ENCODE assay signal across 18 cellular contexts in the genomic region with DNA sequence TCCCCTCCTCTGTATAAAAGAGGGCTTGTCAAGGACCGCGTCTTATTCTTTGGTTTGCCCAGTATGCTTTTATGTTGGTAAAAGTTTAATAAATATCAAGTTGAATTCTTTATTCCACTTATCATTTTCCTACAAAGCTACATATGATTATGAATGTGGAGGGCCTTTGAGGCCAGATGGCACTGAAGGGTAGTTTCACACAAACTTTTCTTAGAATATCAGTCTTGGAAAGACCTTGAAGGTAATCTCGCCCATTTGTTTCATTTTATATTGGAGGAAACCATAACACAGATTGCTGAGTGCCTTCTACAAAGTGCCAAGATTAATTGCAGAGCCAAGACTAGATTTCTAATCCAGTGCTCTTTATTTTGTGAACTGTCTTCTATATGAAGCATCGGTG. TPM values are rescaled to one million over a fixed set of nuclear protein-coding genes. Genes with fewer than 3 reads are reported as not detected.
DNase-seq lines count a peak whose midpoint lies in the region; ATAC-seq, FAIRE-seq and TF ChIP-seq lines count a peak whose summit lies in the region.
"Had no signal": no experiment of that assay in that cellular context is flagged by ENCODE, and none has a peak within 500 bp of the region (broad histone marks: within the 10 kb centered on the region; RNA-seq: fewer than 3 reads in every experiment).

No MANE protein-coding gene starts in this region.

- H3K27ac Mint-ChIP-seq in brain: peak overlapping the region in 3 of 5 experiments; percentile 18 to 56 (median 56)
- H3K27ac Mint-ChIP-seq: HFFc6 had no signal

- H3K4me1 Mint-ChIP-seq in brain: peaks cover 59% of the 10 kb centered on the region

- no peak for DNase-seq in right atrium auricular region (ENCODE audit: low spot score)
- no peak for DNase-seq in Right ventricle myocardium superior
- peak in 2 of 6 donors; percentile 65 for DNase-seq in pancreas
- DNase-seq in GM03348 (ENCODE audit: low spot score): no peak
- DNase-seq in amniotic stem cell (lab: John Stamatoyannopoulos, UW): no peak
- DNase-seq: CD8-positive, alpha-beta memory T cell; DMS 273 treated with DMSO at 0.1 percent for 48 hours; HFFc6; NCI-H1436 treated with DMSO at 0.1 percent for 48 hours; NCI-H2081 treated with DMSO at 0.1 percent for 48 hours; NCI-H2227 treated with DMSO at 0.1 percent for 48 hours; NCI-H526 treated with DMSO at 0.1 percent for 48 hours; RPMI8226 had no signal

- no peaks in the 10 kb centered on the region for H3K36me3 ChIP-seq in right atrium auricular region
- no peaks in the 10 kb centered on the region for H3K36me3 ChIP-seq in pancreas

- FAIRE-seq in pancreas (lab: Jason Lieb, UNC): no peak
- FAIRE-seq: H1, K562 had no signal

- no peaks in the 10 kb centered on the region for H3K27me3 ChIP-seq in right atrium auricular region
- H3K27me3 ChIP-seq in pancreas: no peaks in the 10 kb centered on the region
- H3K27me3 ChIP-seq: BLaER1 had no signal

- WGBS in pancreas, 2 donors: 43 to 45% methylated on average over 4 of the region's 4 CpGs

- peaks cover 0 to 39% of the 10 kb centered on the region in 2 donors for H3K4me1 ChIP-seq in right atrium auricular region
- peaks cover 7 to 35% (median 26%) of the 10 kb centered on the region in 3 donors for H3K4me1 ChIP-seq in pancreas

- H3K4me3 ChIP-seq in right atrium auricular region (no peak overlapping the region), pancreas (no peak overlapping the region)
- H3K4me3 ChIP-seq: BLaER1, K562 had no signal

- ATAC-seq in Right ventricle myocardium superior (ENCODE audit: poor library complexity) (no peak), pancreas (peak; percentile 60 to 74 (median 64)), HG02885 (IDR thresholded peaks at IDR 0.05; ENCODE audit: poor library complexity, unreplicated experiment) (no peak)
- ATAC-seq: K562 had no signal

- intact Hi-C loops in Right ventricle myocardium superior (cut with DNase I) (no loop called here), pancreas (cut with DNase I) (loop anchor here in 1 of 3 donors (10.0 kb wide), 1 partner anchor 60 kb away; the partner anchor contains the start of gene GIPC2)

- H3K36me3 Mint-ChIP-seq in brain: peaks cover 19% of the 10 kb centered on the region

- peaks cover 4% of the 10 kb centered on the region for H3K27me3 Mint-ChIP-seq in brain
- H3K27me3 Mint-ChIP-seq: CD8-positive, alpha-beta memory T cell had no signal

- no peak for TF ChIP-seq CTCF in right atrium auricular region (IDR thresholded peaks at IDR 0.05)
- no peak for TF ChIP-seq CTCF in brain (conservative IDR thresholded peaks at IDR 0.05)
- TF ChIP-seq CTCF in pancreas (IDR thresholded peaks at IDR 0.05): no peak

- H3K9me3 ChIP-seq in right atrium auricular region (no peaks in the 10 kb centered on the region), pancreas (no peaks in the 10 kb centered on the region)
- H3K9me3 ChIP-seq: BLaER1 had no signal

- H3K27ac ChIP-seq in right atrium auricular region (peak overlapping the region; percentile 55 to 59), pancreas (peak overlapping the region; percentile 48 to 99 (median 82))
- H3K27ac ChIP-seq: BLaER1 had no signal

- H3K4me3 Mint-ChIP-seq in brain: peak overlapping the region in 3 of 5 experiments; percentile 16 to 66 (median 60)
- H3K4me3 Mint-ChIP-seq: CD8-positive, alpha-beta memory T cell; HFFc6 had no signal

- H3K9me3 Mint-ChIP-seq in brain: no peaks in the 10 kb centered on the region
- H3K9me3 Mint-ChIP-seq: CD8-positive, alpha-beta memory T cell; HFFc6 had no signal

RNA-seq across cellular contexts. Expression of gene FUBP1, which starts 5.8 kb away (rescaled TPM):
- 10 to 100 TPM; 45.8 to 49.3 TPM for total RNA-seq in right atrium auricular region
- total RNA-seq in Right ventricle myocardium superior: 47.9 TPM
- polyA plus RNA-seq in brain (ENCODE audit: insufficient read depth, low read depth, low replicate concordance): 58.2 TPM
- total RNA-seq in pancreas: 10 to 100 TPM; 36.9 to 81.5 (median 51.6) TPM
- polyA plus RNA-seq in pancreas: 10 to 100 TPM; 21.7 to 46.6 TPM

RNA-seq across cellular contexts. Expression of gene DNAJB4, which starts 20.1 kb away (rescaled TPM):
- 10 to 100 TPM; 60.9 to 83.6 TPM for total RNA-seq in right atrium auricular region
- 99.0 TPM for total RNA-seq in Right ventricle myocardium superior
- polyA plus RNA-seq in brain (ENCODE audit: insufficient read depth, low read depth, low replicate concordance): 8.7 TPM
- 10 to 100 TPM; 13.1 to 38.6 (median 21.7) TPM for total RNA-seq in pancreas
- polyA plus RNA-seq in pancreas: 1 to 10 TPM; 6.7 to 9.2 TPM

Comparison
In these comparisons a context has a peak if more than half of its experiments do, and no peak if none do; other contexts are left out.
1. ATAC-seq: peak in pancreas (4 of 4); none in Right ventricle myocardium superior (single experiment) and HG02885 (single experiment).